In the genomic region with DNA sequence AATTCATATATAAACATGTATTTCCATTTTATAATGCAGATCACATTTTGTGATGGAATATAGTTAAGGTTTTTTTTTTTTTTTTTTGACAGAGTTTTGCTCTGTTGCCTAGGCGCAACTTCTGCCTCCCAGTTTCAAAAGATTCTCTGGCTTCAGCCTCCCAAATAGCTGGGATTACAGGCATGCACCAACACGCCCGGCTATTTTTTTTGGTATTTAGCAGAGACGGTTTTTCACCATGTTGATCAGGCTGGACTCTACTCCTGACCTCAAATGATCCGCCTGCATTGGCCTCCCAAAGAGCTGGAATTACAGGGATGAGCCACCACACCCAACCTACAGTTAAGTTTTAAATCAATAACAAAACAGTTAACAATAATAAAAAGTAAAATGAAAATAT, we compare ENCODE assay signal across 2 cellular contexts.
TF ChIP-seq lines count a peak whose summit lies in the region.

No MANE protein-coding gene starts in this region.

TF ChIP-seq in GM23338, 12 proteins besides CTCF, POLR2A, EP300 and RAD21 (continues in another document):
- TF ChIP-seq, protein P1, sequence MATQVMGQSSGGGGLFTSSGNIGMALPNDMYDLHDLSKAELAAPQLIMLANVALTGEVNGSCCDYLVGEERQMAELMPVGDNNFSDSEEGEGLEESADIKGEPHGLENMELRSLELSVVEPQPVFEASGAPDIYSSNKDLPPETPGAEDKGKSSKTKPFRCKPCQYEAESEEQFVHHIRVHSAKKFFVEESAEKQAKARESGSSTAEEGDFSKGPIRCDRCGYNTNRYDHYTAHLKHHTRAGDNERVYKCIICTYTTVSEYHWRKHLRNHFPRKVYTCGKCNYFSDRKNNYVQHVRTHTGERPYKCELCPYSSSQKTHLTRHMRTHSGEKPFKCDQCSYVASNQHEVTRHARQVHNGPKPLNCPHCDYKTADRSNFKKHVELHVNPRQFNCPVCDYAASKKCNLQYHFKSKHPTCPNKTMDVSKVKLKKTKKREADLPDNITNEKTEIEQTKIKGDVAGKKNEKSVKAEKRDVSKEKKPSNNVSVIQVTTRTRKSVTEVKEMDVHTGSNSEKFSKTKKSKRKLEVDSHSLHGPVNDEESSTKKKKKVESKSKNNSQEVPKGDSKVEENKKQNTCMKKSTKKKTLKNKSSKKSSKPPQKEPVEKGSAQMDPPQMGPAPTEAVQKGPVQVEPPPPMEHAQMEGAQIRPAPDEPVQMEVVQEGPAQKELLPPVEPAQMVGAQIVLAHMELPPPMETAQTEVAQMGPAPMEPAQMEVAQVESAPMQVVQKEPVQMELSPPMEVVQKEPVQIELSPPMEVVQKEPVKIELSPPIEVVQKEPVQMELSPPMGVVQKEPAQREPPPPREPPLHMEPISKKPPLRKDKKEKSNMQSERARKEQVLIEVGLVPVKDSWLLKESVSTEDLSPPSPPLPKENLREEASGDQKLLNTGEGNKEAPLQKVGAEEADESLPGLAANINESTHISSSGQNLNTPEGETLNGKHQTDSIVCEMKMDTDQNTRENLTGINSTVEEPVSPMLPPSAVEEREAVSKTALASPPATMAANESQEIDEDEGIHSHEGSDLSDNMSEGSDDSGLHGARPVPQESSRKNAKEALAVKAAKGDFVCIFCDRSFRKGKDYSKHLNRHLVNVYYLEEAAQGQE (IDR thresholded peaks at IDR 0.05; ENCODE audit: unreplicated experiment) = no peak
- TF ChIP-seq ZNF114 (CRISPR knock-in tag; IDR thresholded peaks at IDR 0.05) (no peak), CREB1 (CRISPR knock-in tag; IDR thresholded peaks at IDR 0.05; ENCODE audit: low read depth) (no peak), STAT1 (IDR thresholded peaks at IDR 0.05; ENCODE audit: unreplicated experiment) (no peak), POLR2AphosphoS5 (IDR thresholded peaks at IDR 0.05; ENCODE audit: low read depth) (no peak), EZH2phosphoT487 (IDR thresholded peaks at IDR 0.05; ENCODE audit: unreplicated experiment) (no peak), NANOG (IDR thresholded peaks at IDR 0.05; ENCODE audit: borderline replicate concordance) (no peak), EZH2 (IDR thresholded peaks at IDR 0.05; ENCODE audit: low read depth, unreplicated experiment) (no peak)
- TF ChIP-seq, protein P2, sequence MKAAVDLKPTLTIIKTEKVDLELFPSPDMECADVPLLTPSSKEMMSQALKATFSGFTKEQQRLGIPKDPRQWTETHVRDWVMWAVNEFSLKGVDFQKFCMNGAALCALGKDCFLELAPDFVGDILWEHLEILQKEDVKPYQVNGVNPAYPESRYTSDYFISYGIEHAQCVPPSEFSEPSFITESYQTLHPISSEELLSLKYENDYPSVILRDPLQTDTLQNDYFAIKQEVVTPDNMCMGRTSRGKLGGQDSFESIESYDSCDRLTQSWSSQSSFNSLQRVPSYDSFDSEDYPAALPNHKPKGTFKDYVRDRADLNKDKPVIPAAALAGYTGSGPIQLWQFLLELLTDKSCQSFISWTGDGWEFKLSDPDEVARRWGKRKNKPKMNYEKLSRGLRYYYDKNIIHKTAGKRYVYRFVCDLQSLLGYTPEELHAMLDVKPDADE (IDR thresholded peaks at IDR 0.05) = no peak
- TF ChIP-seq, protein P3, sequence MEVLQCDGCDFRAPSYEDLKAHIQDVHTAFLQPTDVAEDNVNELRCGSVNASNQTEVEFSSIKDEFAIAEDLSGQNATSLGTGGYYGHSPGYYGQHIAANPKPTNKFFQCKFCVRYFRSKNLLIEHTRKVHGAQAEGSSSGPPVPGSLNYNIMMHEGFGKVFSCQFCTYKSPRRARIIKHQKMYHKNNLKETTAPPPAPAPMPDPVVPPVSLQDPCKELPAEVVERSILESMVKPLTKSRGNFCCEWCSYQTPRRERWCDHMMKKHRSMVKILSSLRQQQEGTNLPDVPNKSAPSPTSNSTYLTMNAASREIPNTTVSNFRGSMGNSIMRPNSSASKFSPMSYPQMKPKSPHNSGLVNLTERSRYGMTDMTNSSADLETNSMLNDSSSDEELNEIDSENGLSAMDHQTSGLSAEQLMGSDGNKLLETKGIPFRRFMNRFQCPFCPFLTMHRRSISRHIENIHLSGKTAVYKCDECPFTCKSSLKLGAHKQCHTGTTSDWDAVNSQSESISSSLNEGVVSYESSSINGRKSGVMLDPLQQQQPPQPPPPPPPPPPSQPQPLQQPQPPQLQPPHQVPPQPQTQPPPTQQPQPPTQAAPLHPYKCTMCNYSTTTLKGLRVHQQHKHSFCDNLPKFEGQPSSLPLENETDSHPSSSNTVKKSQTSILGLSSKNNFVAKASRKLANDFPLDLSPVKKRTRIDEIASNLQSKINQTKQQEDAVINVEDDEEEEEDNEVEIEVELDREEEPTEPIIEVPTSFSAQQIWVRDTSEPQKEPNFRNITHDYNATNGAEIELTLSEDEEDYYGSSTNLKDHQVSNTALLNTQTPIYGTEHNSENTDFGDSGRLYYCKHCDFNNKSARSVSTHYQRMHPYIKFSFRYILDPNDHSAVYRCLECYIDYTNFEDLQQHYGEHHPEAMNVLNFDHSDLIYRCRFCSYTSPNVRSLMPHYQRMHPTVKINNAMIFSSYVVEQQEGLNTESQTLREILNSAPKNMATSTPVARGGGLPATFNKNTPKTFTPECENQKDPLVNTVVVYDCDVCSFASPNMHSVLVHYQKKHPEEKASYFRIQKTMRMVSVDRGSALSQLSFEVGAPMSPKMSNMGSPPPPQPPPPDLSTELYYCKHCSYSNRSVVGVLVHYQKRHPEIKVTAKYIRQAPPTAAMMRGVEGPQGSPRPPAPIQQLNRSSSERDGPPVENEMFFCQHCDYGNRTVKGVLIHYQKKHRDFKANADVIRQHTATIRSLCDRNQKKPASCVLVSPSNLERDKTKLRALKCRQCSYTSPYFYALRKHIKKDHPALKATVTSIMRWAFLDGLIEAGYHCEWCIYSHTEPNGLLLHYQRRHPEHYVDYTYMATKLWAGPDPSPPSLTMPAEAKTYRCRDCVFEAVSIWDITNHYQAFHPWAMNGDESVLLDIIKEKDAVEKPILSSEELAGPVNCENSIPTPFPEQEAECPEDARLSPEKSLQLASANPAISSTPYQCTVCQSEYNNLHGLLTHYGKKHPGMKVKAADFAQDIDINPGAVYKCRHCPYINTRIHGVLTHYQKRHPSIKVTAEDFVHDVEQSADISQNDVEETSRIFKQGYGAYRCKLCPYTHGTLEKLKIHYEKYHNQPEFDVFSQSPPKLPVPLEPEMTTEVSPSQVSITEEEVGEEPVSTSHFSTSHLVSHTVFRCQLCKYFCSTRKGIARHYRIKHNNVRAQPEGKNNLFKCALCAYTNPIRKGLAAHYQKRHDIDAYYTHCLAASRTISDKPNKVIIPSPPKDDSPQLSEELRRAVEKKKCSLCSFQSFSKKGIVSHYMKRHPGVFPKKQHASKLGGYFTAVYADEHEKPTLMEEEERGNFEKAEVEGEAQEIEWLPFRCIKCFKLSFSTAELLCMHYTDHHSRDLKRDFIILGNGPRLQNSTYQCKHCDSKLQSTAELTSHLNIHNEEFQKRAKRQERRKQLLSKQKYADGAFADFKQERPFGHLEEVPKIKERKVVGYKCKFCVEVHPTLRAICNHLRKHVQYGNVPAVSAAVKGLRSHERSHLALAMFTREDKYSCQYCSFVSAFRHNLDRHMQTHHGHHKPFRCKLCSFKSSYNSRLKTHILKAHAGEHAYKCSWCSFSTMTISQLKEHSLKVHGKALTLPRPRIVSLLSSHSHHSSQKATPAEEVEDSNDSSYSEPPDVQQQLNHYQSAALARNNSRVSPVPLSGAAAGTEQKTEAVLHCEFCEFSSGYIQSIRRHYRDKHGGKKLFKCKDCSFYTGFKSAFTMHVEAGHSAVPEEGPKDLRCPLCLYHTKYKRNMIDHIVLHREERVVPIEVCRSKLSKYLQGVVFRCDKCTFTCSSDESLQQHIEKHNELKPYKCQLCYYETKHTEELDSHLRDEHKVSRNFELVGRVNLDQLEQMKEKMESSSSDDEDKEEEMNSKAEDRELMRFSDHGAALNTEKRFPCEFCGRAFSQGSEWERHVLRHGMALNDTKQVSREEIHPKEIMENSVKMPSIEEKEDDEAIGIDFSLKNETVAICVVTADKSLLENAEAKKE (CRISPR knock-in tag; IDR thresholded peaks at IDR 0.05) = no peak

TF ChIP-seq in K562, 482 proteins besides CTCF, POLR2A, EP300 and RAD21:
- TF ChIP-seq, protein P4, sequence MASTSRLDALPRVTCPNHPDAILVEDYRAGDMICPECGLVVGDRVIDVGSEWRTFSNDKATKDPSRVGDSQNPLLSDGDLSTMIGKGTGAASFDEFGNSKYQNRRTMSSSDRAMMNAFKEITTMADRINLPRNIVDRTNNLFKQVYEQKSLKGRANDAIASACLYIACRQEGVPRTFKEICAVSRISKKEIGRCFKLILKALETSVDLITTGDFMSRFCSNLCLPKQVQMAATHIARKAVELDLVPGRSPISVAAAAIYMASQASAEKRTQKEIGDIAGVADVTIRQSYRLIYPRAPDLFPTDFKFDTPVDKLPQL (IDR thresholded peaks at IDR 0.05; ENCODE audit: extremely low read depth, insufficient read length) = no peak
- TF ChIP-seq ZNF274 (IDR thresholded peaks at IDR 0.05; ENCODE audit: borderline replicate concordance, low read depth, low read length) = 0 out of 2 replicates have a peak, but pooled peaks have one; percentile 41
TF ChIP-seq in K562: peak in this region for 1.
